Comparison of ENCODE assay signal across 8 cellular contexts in genomic region chrX:118839334-118839958, GRCh38. TPM values are rescaled to one million over a fixed set of nuclear protein-coding genes. Genes with fewer than 3 reads are reported as not detected.
DNase-seq lines count a peak whose midpoint lies in the region; ATAC-seq, FAIRE-seq and TF ChIP-seq lines count a peak whose summit lies in the region.

No MANE protein-coding gene starts in this region.

- peak; percentile 21 for TF ChIP-seq CTCF in D721Med (IDR thresholded peaks at IDR 0.05; ENCODE audit: insufficient read depth, missing control alignments)
- TF ChIP-seq CTCF in HCT116 (IDR thresholded peaks at IDR 0.05 in 2 of 3, conservative IDR thresholded peaks at IDR 0.05 in 1 of 3; ENCODE audit: borderline replicate concordance in 1 of 3, insufficient read depth in 1 of 3, low read depth in 2 of 3, low read length in 2 of 3) = peak; percentile 53 to 57 (median 54)
- TF ChIP-seq CTCF in epithelial cell of esophagus (IDR thresholded peaks at IDR 0.05; ENCODE audit: insufficient read depth, low read depth, low read length, missing control alignments) = peak; percentile 45

- no peaks in the 10 kb centered on the region for H4K20me1 ChIP-seq in HCT116 (ENCODE audit: insufficient read depth)

- H3K27me3 ChIP-seq in HCT116 (ENCODE audit: insufficient read depth, low read length) = no peaks in the 10 kb centered on the region

- peaks cover 3 to 4% of the 10 kb centered on the region in 2 experiments; a peak in 2 of 4 replicates for H3K4me1 ChIP-seq in HCT116 (ENCODE audit: control insufficient read depth in 1 of 2, insufficient read depth in 2 of 2, low read length in 2 of 2)

- ATAC-seq in HCT116 (peak; percentile 98), HG03460 (IDR thresholded peaks at IDR 0.05; ENCODE audit: unreplicated experiment) (no peak)

- no peak overlapping the region for H3K9ac ChIP-seq in HCT116 (ENCODE audit: low read length)

- no peaks in the 10 kb centered on the region for H3K79me2 ChIP-seq in HCT116 (ENCODE audit: insufficient read depth, low read length)

- FAIRE-seq in D721Med (lab: Jason Lieb, UNC) = no peak

- H2AFZ ChIP-seq in HCT116 (ENCODE audit: low read depth, low read length, poor library complexity, severe bottlenecking) = peak overlapping the region; percentile 94

- TF ChIP-seq RAD21 in HCT116 (IDR thresholded peaks at IDR 0.05; ENCODE audit: low read depth) = peak; percentile 39

- H3K4me2 ChIP-seq in HCT116 (ENCODE audit: low read length) = peak overlapping the region; percentile 76

- DNase-seq in D721Med (ENCODE audit: insufficient read length, low spot score) (peak; percentile 53), HCT116 (ENCODE audit: low read depth, low spot score) (peak; percentile 19), NCI-H345 treated with DMSO at 0.1 percent for 48 hours (lab: John Stamatoyannopoulos, UW; ENCODE audit: unreplicated experiment) (peak; percentile 20), epithelial cell of esophagus (ENCODE audit: low read depth) (peak; percentile 23), midbrain (lab: John Stamatoyannopoulos, UW) (peak; percentile 87)
- peak; percentile 85 for DNase-seq in activated CD8-positive, alpha-beta memory T cell treated with anti-CD3 and anti-CD28 coated beads, Interleukin-2, amount 50 U/mL, for 48 hours
- DNase-seq in stimulated activated CD8-positive, alpha-beta memory T cell treated with anti-CD3 and anti-CD28 coated beads, Interleukin-15, amount 100 ng/mL, for 4 hours (ENCODE audit: low read depth in 2 of 2) = peak; percentile 13 to 25

- TF ChIP-seq POLR2A in HCT116 (IDR thresholded peaks at IDR 0.05; ENCODE audit: borderline replicate concordance, extremely low read depth, insufficient read depth, insufficient read length) = no peak

- intact Hi-C loops in HCT116 (cut with micrococcal nuclease) = loop anchor here (2.0 kb wide), 1 partner anchor 227 kb away; no protein-coding TSS in a partner anchor

- H3K9me2 ChIP-seq in HCT116 (ENCODE audit: insufficient read depth) = no peaks in the 10 kb centered on the region

- H3K4me3 ChIP-seq in HCT116 (replicated peaks in 1 of 2; ENCODE audit: low read depth in 1 of 2, low read length in 2 of 2) (peak overlapping the region; percentile 13 to 44; a peak in 3 of 4 replicates), epithelial cell of esophagus (ENCODE audit: low read length) (peak overlapping the region; percentile 37)

- no peaks in the 10 kb centered on the region for H3K36me3 ChIP-seq in HCT116 (ENCODE audit: control insufficient read depth in 1 of 2, insufficient read depth in 2 of 2, low read length in 2 of 2)

- no TSS peak for BruUV-seq in HCT116 (replicated peaks; lab: Mats Ljungman, UMichigan)

- H3K9me3 ChIP-seq in HCT116 (ENCODE audit: control insufficient read depth in 1 of 2, insufficient read depth in 1 of 2, low read depth in 1 of 2, low read length in 2 of 2) = no peaks in the 10 kb centered on the region

- POLR2A ChIA-PET in HCT116 (lab: Charles Lee) = no interaction called here

- RAD21 ChIA-PET in HCT116 (lab: Charles Lee; ENCODE audit: low non-redundant PET in 1 of 2, low total read pairs in 2 of 2, uncharacterized antibody in 2 of 2, unreplicated experiment in 2 of 2) = interaction anchor here in 1 of 2 experiments (0.6 to 0.7 kb wide), 2 partner anchors 13 to 227 kb away, joined by 3 to 4 read pairs; no protein-coding TSS in a partner anchor

- no peak overlapping the region for H3K27ac ChIP-seq in HCT116 (ENCODE audit: low read depth, low read length)

- CTCF ChIA-PET in HCT116 (lab: Charles Lee) = interaction anchor here (0.7 to 1.7 kb wide), 8 partner anchors 9 to 472 kb away, joined by 3 to 11 read pairs (median 4); partner anchors contain the start of gene ZCCHC12

TF ChIP-seq in HCT116, 20 proteins besides CTCF, POLR2A, EP300 and RAD21:
- TF ChIP-seq MAX (IDR thresholded peaks at IDR 0.05) = peak; percentile 71; the same call in 1 of the 2 replicates
- TF ChIP-seq CBX3 (IDR thresholded peaks at IDR 0.05; ENCODE audit: low read depth) = peak; percentile 66; the same call in 1 of the 2 replicates
- TF ChIP-seq CEBPB (IDR thresholded peaks at IDR 0.05; ENCODE audit: low read depth) = no peak

RNA-seq across cellular contexts. Expression of gene ZCCHC12, which starts 15.8 kb away (rescaled TPM):
- total RNA-seq in HCT116 (2021; ENCODE audit: unreplicated experiment) = 0.89 TPM
- polyA plus RNA-seq in HCT116 (2012) = 0.22 and 0.30 TPM in 2 replicates

Comparison
In these comparisons a context has a peak if more than half of its experiments do, and no peak if none do; other contexts are left out.
1. DNase-seq: peak in every context shown above with its lines; median percentile 87 in midbrain; 85 in activated CD8-positive, alpha-beta memory T cell treated with anti-CD3 and anti-CD28 coated beads, Interleukin-2, amount 50 U/mL, for 48 hours; 53 in D721Med; 23 in epithelial cell of esophagus; 20 in NCI-H345 treated with DMSO at 0.1 percent for 48 hours; 19 in HCT116; 19 in stimulated activated CD8-positive, alpha-beta memory T cell treated with anti-CD3 and anti-CD28 coated beads, Interleukin-15, amount 100 ng/mL, for 4 hours.